ENCODE assay signal across 16 cellular contexts in the genomic region with DNA sequence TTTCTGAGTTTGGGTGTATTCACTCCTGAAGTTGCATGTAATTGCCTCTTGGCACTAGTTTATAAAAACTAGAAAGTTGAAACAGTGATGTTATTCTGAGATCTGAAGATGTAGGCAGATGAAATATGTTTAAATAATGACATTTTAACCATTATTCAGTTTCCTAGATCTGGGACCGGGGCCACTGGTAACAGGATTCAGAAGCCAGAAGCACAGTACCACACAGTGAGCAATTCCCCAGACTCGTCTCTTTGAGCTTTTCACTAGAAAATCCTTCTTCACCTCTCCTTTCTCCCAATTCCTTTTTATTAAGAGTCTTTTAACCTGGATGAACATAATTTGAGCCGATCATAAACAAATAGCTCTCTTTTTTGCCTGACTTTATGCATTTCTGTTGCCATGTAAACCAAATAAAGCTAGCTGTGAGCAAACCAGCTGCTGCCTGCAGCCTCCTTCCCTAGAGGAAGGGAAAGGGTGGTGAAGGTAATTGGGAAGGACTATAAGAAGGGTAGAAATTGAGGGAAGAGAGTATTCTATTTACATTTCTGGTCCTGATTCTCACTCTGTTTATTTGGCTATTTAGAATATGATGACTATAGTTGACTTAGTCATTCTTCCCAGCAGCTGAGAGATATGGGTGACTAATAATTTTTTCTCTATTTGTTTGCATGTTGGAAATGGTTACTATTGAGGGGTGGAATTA.
DNase-seq lines count a peak whose midpoint lies in the region; ATAC-seq and TF ChIP-seq lines count a peak whose summit lies in the region.
"Had no signal": no experiment of that assay in that cellular context is flagged by ENCODE, and none has a peak within 500 bp of the region (broad histone marks: within the 10 kb centered on the region; RNA-seq: fewer than 3 reads in every experiment).

No MANE protein-coding gene starts in this region.

- no peak overlapping the region for H3K27ac Mint-ChIP-seq in activated T-helper 2 cell treated with anti-CD3 and anti-CD28 coated beads, Interferon-gamma antibody, Interleukin-2, Interleukin-4, amounts not matched to agents 10 μg/mL and 5 μg/mL and 100 μg/mL, durations not matched to agents 14 hours and 24 hours and 36 hours
- H3K27ac Mint-ChIP-seq: stimulated activated naive CD8-positive, alpha-beta T cell treated with anti-CD3 and anti-CD28 coated beads, Interleukin-15, amount 100 ng/mL, for 72 hours; WTC11 had no signal

- H3F3A ChIP-seq in GM23248 (ENCODE audit: insufficient read depth) = peaks cover 13% of the 10 kb centered on the region; the same call in 1 of the 2 replicates

- no peak for TF ChIP-seq CTCF in RWPE2 (IDR thresholded peaks at IDR 0.05; ENCODE audit: poor library complexity, severe bottlenecking)
- no peak for TF ChIP-seq CTCF in fibroblast of mammary gland (conservative IDR thresholded peaks at IDR 0.05; ENCODE audit: control insufficient read depth, insufficient read depth, low read depth, low read length)

- intact Hi-C loops in sciatic nerve (cut with DNase I) = no loop called here
- intact Hi-C loops in activated T-helper 2 cell treated with anti-CD3 and anti-CD28 coated beads, Interferon-gamma antibody, Interleukin-2, Interleukin-4, amounts not matched to agents 10 μg/mL and 5 μg/mL and 100 μg/mL, durations not matched to agents 14 hours and 24 hours and 36 hours (cut with micrococcal nuclease) = no loop called here

- 31 to 37% methylated on average over 3 of the region's 3 CpGs for WGBS in GM23248 (ENCODE audit: low coverage in 1 of 2, low lambda C conversion rate in 2 of 2, missing lambda C conversion rate in 2 of 2), 2 experiments

- peak overlapping the region; percentile 82 for H3K4me2 ChIP-seq in GM23248 (ENCODE audit: unreplicated experiment)

- no peaks in the 10 kb centered on the region for H4K20me1 ChIP-seq in GM23248 (ENCODE audit: insufficient read depth)

- no peaks in the 10 kb centered on the region for H3K36me3 Mint-ChIP-seq in activated T-helper 2 cell treated with anti-CD3 and anti-CD28 coated beads, Interferon-gamma antibody, Interleukin-2, Interleukin-4, amounts not matched to agents 10 μg/mL and 5 μg/mL and 100 μg/mL, durations not matched to agents 14 hours and 24 hours and 36 hours (ENCODE audit: low read depth)
- H3K36me3 Mint-ChIP-seq: WTC11 had no signal

- H3K9me2 ChIP-seq in GM23248 (ENCODE audit: insufficient read depth) = no peaks in the 10 kb centered on the region

- H3K4me3 ChIP-seq in GM23248 = peak overlapping the region; percentile 42
- no peak overlapping the region for H3K4me3 ChIP-seq in RWPE2 (ENCODE audit: severe bottlenecking)
- H3K4me3 ChIP-seq in fibroblast of mammary gland (ENCODE audit: control insufficient read depth, low read depth, low read length) = no peak overlapping the region
- H3K4me3 ChIP-seq: GM12878, left ventricle myocardium inferior had no signal

- H3K36me3 ChIP-seq in GM23248 (ENCODE audit: low read depth) (no peaks in the 10 kb centered on the region), RWPE2 (ENCODE audit: low read depth) (no peaks in the 10 kb centered on the region)
- H3K36me3 ChIP-seq: left ventricle myocardium inferior had no signal

- H3K27ac ChIP-seq in GM23248 (peak overlapping the region; percentile 90), RWPE2 (ENCODE audit: poor library complexity, severe bottlenecking) (no peak overlapping the region)
- H3K27ac ChIP-seq: left ventricle myocardium inferior had no signal

- ATAC-seq in RWPE2 (ENCODE audit: low read depth) (peak; percentile 84), sciatic nerve (peak; percentile 55)
- ATAC-seq: activated T-cell treated with anti-CD3 and anti-CD28 coated beads, Interleukin-2, amount 50 U/mL, for 4 hours; GM12878; stimulated activated naive CD8-positive, alpha-beta T cell treated with anti-CD3 and anti-CD28 coated beads, Interleukin-15, amount 100 ng/mL, for 72 hours; WTC11 had no signal

- peak overlapping the region; percentile 73 for H2AFZ ChIP-seq in GM23248

- H3K27me3 ChIP-seq in GM23248 (replicated peaks; ENCODE audit: insufficient read depth) (no peaks in the 10 kb centered on the region), RWPE2 (ENCODE audit: insufficient read depth, poor library complexity, severe bottlenecking) (no peaks in the 10 kb centered on the region)

- no peaks in the 10 kb centered on the region for H3K9me3 Mint-ChIP-seq in activated T-helper 2 cell treated with anti-CD3 and anti-CD28 coated beads, Interferon-gamma antibody, Interleukin-2, Interleukin-4, amounts not matched to agents 10 μg/mL and 5 μg/mL and 100 μg/mL, durations not matched to agents 14 hours and 24 hours and 36 hours
- H3K9me3 Mint-ChIP-seq: activated T-cell treated with anti-CD3 and anti-CD28 coated beads, Interleukin-2, amount 50 U/mL, for 4 hours; stimulated activated naive CD8-positive, alpha-beta T cell treated with anti-CD3 and anti-CD28 coated beads, Interleukin-15, amount 100 ng/mL, for 72 hours; WTC11 had no signal

- in situ Hi-C loops in GM23248 (cut with MboI) = no loop called here

- DNase-seq in GM23248 (peak; percentile 83), RWPE2 (ENCODE audit: low spot score) (no peak), fibroblast of mammary gland (ENCODE audit: low read depth) (peak; percentile 71), sciatic nerve (ENCODE audit: low spot score) (no peak), epidermal melanocyte (ENCODE audit: insufficient read length, low spot score) (no peak)
- DNase-seq in activated T-helper 2 cell treated with anti-CD3 and anti-CD28 coated beads, Interferon-gamma antibody, Interleukin-2, Interleukin-4, amounts not matched to agents 10 μg/mL and 5 μg/mL and 100 μg/mL, durations not matched to agents 14 hours and 24 hours and 36 hours (ENCODE audit: low spot score) = no peak
- DNase-seq in activated CD4-positive, alpha-beta T cell treated with anti-CD3 and anti-CD28 coated beads, Interleukin-2, amount 50 U/mL, for 48 hours = no peak
- DNase-seq: activated T-cell treated with anti-CD3 and anti-CD28 coated beads, Interleukin-2, amount 50 U/mL, for 4 hours; Calu3; left ventricle myocardium inferior; occipital lobe; stimulated activated CD4-positive, alpha-beta T cell treated with anti-CD3 and anti-CD28 coated beads, Interleukin-2, amount 100 ng/mL, for 48 hours; stimulated activated naive CD8-positive, alpha-beta T cell treated with anti-CD3 and anti-CD28 coated beads, Interleukin-15, amount 100 ng/mL, for 72 hours had no signal

- H3K9ac ChIP-seq in GM23248 = peak overlapping the region; percentile 76

- H3K4me1 ChIP-seq in GM23248 (ENCODE audit: insufficient read depth) (peaks cover 13% of the 10 kb centered on the region), RWPE2 (ENCODE audit: insufficient read depth, poor library complexity, severe bottlenecking) (peaks cover 7% of the 10 kb centered on the region)
- H3K4me1 ChIP-seq: left ventricle myocardium inferior had no signal

- H3K9me3 ChIP-seq in GM23248 (ENCODE audit: low read depth) = no peaks in the 10 kb centered on the region
- no peaks in the 10 kb centered on the region for H3K9me3 ChIP-seq in RWPE2 (ENCODE audit: severe bottlenecking)
- H3K9me3 ChIP-seq: left ventricle myocardium inferior had no signal

- no peaks in the 10 kb centered on the region for H3K4me1 Mint-ChIP-seq in activated T-helper 2 cell treated with anti-CD3 and anti-CD28 coated beads, Interferon-gamma antibody, Interleukin-2, Interleukin-4, amounts not matched to agents 10 μg/mL and 5 μg/mL and 100 μg/mL, durations not matched to agents 14 hours and 24 hours and 36 hours (ENCODE audit: low read depth)
- H3K4me1 Mint-ChIP-seq: stimulated activated naive CD8-positive, alpha-beta T cell treated with anti-CD3 and anti-CD28 coated beads, Interleukin-15, amount 100 ng/mL, for 72 hours; WTC11 had no signal

- no peaks in the 10 kb centered on the region for H3K79me2 ChIP-seq in GM23248 (ENCODE audit: insufficient read depth)

- H3K27me3 Mint-ChIP-seq in activated T-helper 2 cell treated with anti-CD3 and anti-CD28 coated beads, Interferon-gamma antibody, Interleukin-2, Interleukin-4, amounts not matched to agents 10 μg/mL and 5 μg/mL and 100 μg/mL, durations not matched to agents 14 hours and 24 hours and 36 hours (ENCODE audit: low read depth) = no peaks in the 10 kb centered on the region
- H3K27me3 Mint-ChIP-seq: brain; stimulated activated naive CD8-positive, alpha-beta T cell treated with anti-CD3 and anti-CD28 coated beads, Interleukin-15, amount 100 ng/mL, for 72 hours had no signal

- no peak overlapping the region for H3K4me3 Mint-ChIP-seq in activated T-helper 2 cell treated with anti-CD3 and anti-CD28 coated beads, Interferon-gamma antibody, Interleukin-2, Interleukin-4, amounts not matched to agents 10 μg/mL and 5 μg/mL and 100 μg/mL, durations not matched to agents 14 hours and 24 hours and 36 hours (ENCODE audit: low read depth)
- H3K4me3 Mint-ChIP-seq: activated T-cell treated with anti-CD3 and anti-CD28 coated beads, Interleukin-2, amount 50 U/mL, for 4 hours; brain; stimulated activated naive CD8-positive, alpha-beta T cell treated with anti-CD3 and anti-CD28 coated beads, Interleukin-15, amount 100 ng/mL, for 72 hours; WTC11 had no signal

Comparison
In these comparisons a context has a peak if more than half of its experiments do, and no peak if none do; other contexts are left out.
1. DNase-seq: peak in GM23248 (single experiment) and fibroblast of mammary gland (single experiment); none in RWPE2 (single experiment), sciatic nerve (single experiment), epidermal melanocyte (single experiment), activated T-helper 2 cell treated with anti-CD3 and anti-CD28 coated beads, Interferon-gamma antibody, Interleukin-2, Interleukin-4, amounts not matched to agents 10 μg/mL and 5 μg/mL and 100 μg/mL, durations not matched to agents 14 hours and 24 hours and 36 hours (single experiment) and activated CD4-positive, alpha-beta T cell treated with anti-CD3 and anti-CD28 coated beads, Interleukin-2, amount 50 U/mL, for 48 hours (0 of 2).